In the genomic region with DNA sequence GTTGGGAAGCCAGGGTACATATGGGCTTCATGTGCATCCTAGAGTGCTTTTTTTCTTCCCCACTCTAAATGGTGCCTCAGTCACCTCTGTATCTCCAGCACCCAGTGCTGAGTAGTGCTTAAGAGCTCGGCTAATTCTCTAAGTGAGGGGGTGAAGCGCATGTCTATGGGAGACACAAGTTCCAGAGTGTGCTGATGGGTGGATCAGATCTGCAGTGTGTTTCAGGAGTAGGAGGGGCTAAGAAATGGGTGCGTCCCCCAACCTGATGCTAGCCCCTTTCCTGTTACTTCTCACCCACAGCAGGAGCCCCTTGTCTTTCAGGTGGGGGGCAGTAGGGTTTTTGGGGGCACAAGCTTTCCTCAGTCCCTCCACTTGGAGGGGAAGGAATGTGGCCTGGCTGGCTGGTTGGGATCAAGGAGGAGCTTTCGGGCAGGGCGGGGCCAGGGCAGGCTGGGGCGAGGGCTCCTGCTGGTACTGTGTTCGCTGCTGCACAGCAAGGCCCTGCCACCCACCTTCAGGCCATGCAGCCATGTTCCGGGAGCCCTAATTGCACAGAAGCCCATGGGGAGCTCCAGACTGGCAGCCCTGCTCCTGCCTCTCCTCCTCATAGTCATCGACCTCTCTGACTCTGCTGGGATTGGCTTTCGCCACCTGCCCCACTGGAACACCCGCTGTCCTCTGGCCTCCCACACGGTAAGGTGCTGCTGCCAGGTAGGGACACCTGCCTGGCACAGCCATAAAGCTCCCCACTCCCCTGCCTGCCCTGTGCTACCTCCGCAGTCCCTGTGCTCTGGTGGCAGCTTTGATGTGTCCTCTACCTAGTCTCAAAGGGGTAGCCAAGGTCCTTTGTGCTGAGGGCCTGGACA, we compare ENCODE assay signal across 8 cellular contexts. TPM values are rescaled to one million over a fixed set of nuclear protein-coding genes. Genes with fewer than 3 reads are reported as not detected.
A peak's percentile ranks its signal among the peaks of the same experiment; 100 is the strongest.
DNase-seq lines count a peak whose midpoint lies in the region; ATAC-seq and TF ChIP-seq lines count a peak whose summit lies in the region.

A gene with protein sequence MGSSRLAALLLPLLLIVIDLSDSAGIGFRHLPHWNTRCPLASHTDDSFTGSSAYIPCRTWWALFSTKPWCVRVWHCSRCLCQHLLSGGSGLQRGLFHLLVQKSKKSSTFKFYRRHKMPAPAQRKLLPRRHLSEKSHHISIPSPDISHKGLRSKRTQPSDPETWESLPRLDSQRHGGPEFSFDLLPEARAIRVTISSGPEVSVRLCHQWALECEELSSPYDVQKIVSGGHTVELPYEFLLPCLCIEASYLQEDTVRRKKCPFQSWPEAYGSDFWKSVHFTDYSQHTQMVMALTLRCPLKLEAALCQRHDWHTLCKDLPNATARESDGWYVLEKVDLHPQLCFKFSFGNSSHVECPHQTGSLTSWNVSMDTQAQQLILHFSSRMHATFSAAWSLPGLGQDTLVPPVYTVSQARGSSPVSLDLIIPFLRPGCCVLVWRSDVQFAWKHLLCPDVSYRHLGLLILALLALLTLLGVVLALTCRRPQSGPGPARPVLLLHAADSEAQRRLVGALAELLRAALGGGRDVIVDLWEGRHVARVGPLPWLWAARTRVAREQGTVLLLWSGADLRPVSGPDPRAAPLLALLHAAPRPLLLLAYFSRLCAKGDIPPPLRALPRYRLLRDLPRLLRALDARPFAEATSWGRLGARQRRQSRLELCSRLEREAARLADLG (plus strand): TSS at position 477 of the 866 bp plus-strand sequence. CDS start 85 bp downstream, at position 562.

- H3K36me3 ChIP-seq in DND-41 (ENCODE audit: insufficient read depth, low read length) (no peaks in the 10 kb centered on the region), Peyer's patch (peaks cover 0 to 7% (median 0%) of the 10 kb centered on the region in 3 donors)

- H3K79me2 ChIP-seq in DND-41 (ENCODE audit: insufficient read depth, low read length): no peaks in the 10 kb centered on the region

- H3K27ac ChIP-seq in DND-41 (ENCODE audit: low read length) (peak within 1 kb of the TSS; percentile 51), Peyer's patch (peak within 1 kb of the TSS in 3 of 4 donors; percentile 72 to 95 (median 74))

- intact Hi-C loops in posterior vena cava (cut with DNase I): no loop called here

- H4K20me1 ChIP-seq in DND-41 (ENCODE audit: insufficient read depth, low read length): no peaks in the 10 kb centered on the region

- no peak within 1 kb of the TSS for H3K4me3 ChIP-seq in DND-41 (ENCODE audit: low read depth in 1 of 2, low read length in 2 of 2)
- H3K4me3 ChIP-seq in Peyer's patch: peak within 1 kb of the TSS in 3 of 4 donors; percentile 31 to 71 (median 47)

- H3K9ac ChIP-seq in DND-41 (ENCODE audit: low read depth, low read length): no peak within 1 kb of the TSS; the same call in 1 of the 2 replicates

- TF ChIP-seq CTCF in DND-41 (IDR thresholded peaks at IDR 0.05; ENCODE audit: borderline replicate concordance, extremely low read depth, low read length, poor library complexity, severe bottlenecking) (no peak), Peyer's patch (IDR thresholded peaks at IDR 0.05) (no peak)

- peaks cover 27% of the 10 kb centered on the region for H3K4me1 ChIP-seq in DND-41 (ENCODE audit: insufficient read depth, low read length)
- H3K4me1 ChIP-seq in Peyer's patch: peaks cover 0 to 35% (median 4%) of the 10 kb centered on the region in 4 donors

- H3K27me3 ChIP-seq in DND-41 (ENCODE audit: insufficient read depth, low read length, poor library complexity) (no peaks in the 10 kb centered on the region), Peyer's patch (no peaks in the 10 kb centered on the region)

- H2AFZ ChIP-seq in DND-41 (ENCODE audit: low read depth, low read length): no peak within 1 kb of the TSS

- no peaks in the 10 kb centered on the region for H3K9me3 ChIP-seq in DND-41 (ENCODE audit: insufficient read depth, low read length, severe bottlenecking)
- no peaks in the 10 kb centered on the region for H3K9me3 ChIP-seq in Peyer's patch

- peak; percentile 65 to 79 for TF ChIP-seq POLR2A in Peyer's patch (IDR thresholded peaks at IDR 0.05)

- ATAC-seq in DND-41 (ENCODE audit: insufficient read depth, low read depth): peak; percentile 55
- peak; percentile 81 for ATAC-seq in esophagus mucosa
- no peak for ATAC-seq in GM18861 (IDR thresholded peaks at IDR 0.05; ENCODE audit: unreplicated experiment)
- no peak for ATAC-seq in GM18873 (IDR thresholded peaks at IDR 0.05; ENCODE audit: low FRiP score, unreplicated experiment)

- peak within 1 kb of the TSS; percentile 29; the same call in 1 of the 2 replicates for H3K4me2 ChIP-seq in DND-41 (ENCODE audit: insufficient read depth, low read length)

- DNase-seq in DND-41 (peak; percentile 20), Peyer's patch (peak in 2 of 3 donors; percentile 78 to 89), posterior vena cava (ENCODE audit: low spot score) (peak; percentile 54), OCI-M2 (lab: John Stamatoyannopoulos, UW; ENCODE audit: unreplicated experiment) (no peak), middle frontal gyrus (ENCODE audit: extremely low spot score, low spot score) (no peak)

RNA-seq across cellular contexts. Expression of the gene that starts here (rescaled TPM):
- total RNA-seq in Peyer's patch (100 to 1,000 TPM in 2 of 4 donors, 10 to 100 TPM in 2; 11.6 to 160 (median 109) TPM), esophagus mucosa (12.9 TPM), posterior vena cava (1 to 10 TPM; 9.6 to 10.0 TPM)

Comparison
In these comparisons a context has a peak if more than half of its experiments do, and no peak if none do; other contexts are left out.
1. ATAC-seq: peak in DND-41 (single experiment) and esophagus mucosa (single experiment); none in GM18861 (single experiment) and GM18873 (single experiment).
2. DNase-seq: peak in DND-41 (single experiment), Peyer's patch (2 of 3) and posterior vena cava (single experiment); none in OCI-M2 (single experiment) and middle frontal gyrus (single experiment).
3. H3K4me3 ChIP-seq: peak in Peyer's patch (3 of 4); none in DND-41 (0 of 2).